In the genomic region with DNA sequence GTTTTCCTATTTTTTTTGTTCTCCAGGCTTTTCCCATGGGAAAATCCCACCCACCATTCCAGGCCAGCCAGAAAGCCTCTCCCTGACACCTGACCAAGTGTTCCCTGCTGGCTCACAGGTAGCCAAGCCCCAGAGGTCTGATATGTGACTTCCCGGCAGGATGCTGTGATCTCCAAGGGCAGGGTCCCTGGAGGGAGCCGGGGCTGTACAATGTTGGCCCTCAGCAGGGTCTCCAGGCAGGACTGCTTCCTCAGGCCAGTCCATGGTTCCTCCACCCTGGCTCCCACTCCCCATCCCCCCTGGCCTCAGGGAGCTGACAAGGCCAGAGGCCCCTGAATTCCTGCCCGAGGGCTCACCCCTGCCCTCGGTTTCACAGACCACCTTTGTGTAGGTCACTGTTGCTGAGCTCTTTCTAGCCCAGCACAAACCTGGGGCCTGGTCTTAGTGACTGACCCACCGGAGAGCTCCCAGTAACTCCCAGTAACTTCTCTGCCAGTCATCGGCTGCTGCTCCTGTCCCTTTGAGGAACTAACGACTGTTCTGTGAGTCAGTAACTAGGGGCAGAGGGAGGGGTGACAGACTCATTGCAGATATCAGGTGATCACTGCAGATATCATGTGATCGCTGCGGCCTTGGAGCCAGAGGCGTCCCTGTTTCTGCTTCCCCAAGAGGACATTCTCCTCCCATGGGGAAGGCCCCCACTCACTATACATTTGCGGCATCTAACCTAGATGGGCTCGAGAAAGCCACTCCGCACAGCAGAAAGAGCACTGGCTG, we compare ENCODE assay signal across 9 cellular contexts. TPM values are rescaled to one million over a fixed set of nuclear protein-coding genes. Genes with fewer than 3 reads are reported as not detected.
DNase-seq lines count a peak whose midpoint lies in the region; ATAC-seq and TF ChIP-seq lines count a peak whose summit lies in the region.
"Had no signal": no experiment of that assay in that cellular context is flagged by ENCODE, and none has a peak within 500 bp of the region (broad histone marks: within the 10 kb centered on the region; RNA-seq: fewer than 3 reads in every experiment).

No MANE protein-coding gene starts in this region.

- H3K27me3 ChIP-seq in body of pancreas, result no peaks in the 10 kb centered on the region

- WGBS in body of pancreas, 2 donors, result 63 to 74% methylated on average over 11 to 13 of the region's 13 CpGs

- peak overlapping the region in 3 of 4 donors; percentile 33 to 81 (median 73) for H3K27ac ChIP-seq in body of pancreas

- POLR2A ChIA-PET in activated CD4-positive, alpha-beta memory T cell treated with anti-CD3 and anti-CD28 coated beads, Interleukin-2, amount 10 ng/mL, durations not matched to agents 7 days and 5 days (lab: Charles Lee), result no interaction called here

- CTCF ChIA-PET in activated CD4-positive, alpha-beta memory T cell treated with anti-CD3 and anti-CD28 coated beads, Interleukin-2, amount 10 ng/mL, durations not matched to agents 7 days and 5 days (lab: Charles Lee), result no interaction called here

- H3K27me3 Mint-ChIP-seq in activated CD4-positive, alpha-beta memory T cell treated with anti-CD3 and anti-CD28 coated beads, Interleukin-2, amount 10 ng/mL, durations not matched to agents 7 days and 5 days, result peaks cover 4% of the 10 kb centered on the region

- no peaks in the 10 kb centered on the region for H3K9me3 Mint-ChIP-seq in activated CD4-positive, alpha-beta memory T cell treated with anti-CD3 and anti-CD28 coated beads, Interleukin-2, amount 10 ng/mL, durations not matched to agents 7 days and 5 days
- H3K9me3 Mint-ChIP-seq: activated T-cell treated with anti-CD3 and anti-CD28 coated beads, Interleukin-2, amount 50 U/mL, for 4 hours had no signal

- H3K27ac Mint-ChIP-seq in activated CD4-positive, alpha-beta memory T cell treated with anti-CD3 and anti-CD28 coated beads, Interleukin-2, amount 10 ng/mL, durations not matched to agents 7 days and 5 days, result no peak overlapping the region

- DNase-seq in COLO829 (ENCODE audit: low spot score) (peak; percentile 14), Kasumi-1 (lab: John Stamatoyannopoulos, UW) (peak; percentile 90 to 91), body of pancreas (peak; percentile 39 to 81 (median 58)), myocyte (ENCODE audit: low read depth) (peak; percentile 51), amniotic stem cell (lab: John Stamatoyannopoulos, UW) (no peak)
- no peak for DNase-seq in activated CD4-positive, alpha-beta memory T cell treated with anti-CD3 and anti-CD28 coated beads, Interleukin-2, amount 10 ng/mL, durations not matched to agents 7 days and 5 days
- DNase-seq: activated T-cell treated with anti-CD3 and anti-CD28 coated beads, Interleukin-2, amount 50 U/mL, for 4 hours had no signal

- H3K4me1 ChIP-seq in body of pancreas, result peaks cover 39% of the 10 kb centered on the region

- no peaks in the 10 kb centered on the region for H3K36me3 ChIP-seq in body of pancreas (replicated peaks in 1 of 2; ENCODE audit: insufficient read depth in 1 of 2, low read depth in 2 of 2)

- intact Hi-C loops in body of pancreas (cut with DNase I), result no loop called here

- H3K4me3 Mint-ChIP-seq in activated CD4-positive, alpha-beta memory T cell treated with anti-CD3 and anti-CD28 coated beads, Interleukin-2, amount 10 ng/mL, durations not matched to agents 7 days and 5 days, result no peak overlapping the region
- H3K4me3 Mint-ChIP-seq: activated T-cell treated with anti-CD3 and anti-CD28 coated beads, Interleukin-2, amount 50 U/mL, for 4 hours had no signal

- peak in 2 of 3 donors; percentile 60 to 74 for TF ChIP-seq POLR2A in body of pancreas (IDR thresholded peaks at IDR 0.05)

- ATAC-seq in body of pancreas, result peak; percentile 72
- ATAC-seq in HG02588 (IDR thresholded peaks at IDR 0.05; ENCODE audit: unreplicated experiment), result no peak
- no peak for ATAC-seq in GM19452 (IDR thresholded peaks at IDR 0.05; ENCODE audit: unreplicated experiment)

- H3K36me3 Mint-ChIP-seq in activated CD4-positive, alpha-beta memory T cell treated with anti-CD3 and anti-CD28 coated beads, Interleukin-2, amount 10 ng/mL, durations not matched to agents 7 days and 5 days (ENCODE audit: low read depth), result no peaks in the 10 kb centered on the region

- H3K4me3 ChIP-seq in body of pancreas, result no peak overlapping the region

- TF ChIP-seq CTCF in body of pancreas (IDR thresholded peaks at IDR 0.05), result no peak

- H3K9me3 ChIP-seq in body of pancreas, result no peaks in the 10 kb centered on the region

- H3K4me1 Mint-ChIP-seq in activated CD4-positive, alpha-beta memory T cell treated with anti-CD3 and anti-CD28 coated beads, Interleukin-2, amount 10 ng/mL, durations not matched to agents 7 days and 5 days, result no peaks in the 10 kb centered on the region

RNA-seq across cellular contexts. Expression of gene SDC1, which starts 38.7 kb away (rescaled TPM):
- 10 to 100 TPM; 24.7 to 53.2 TPM for total RNA-seq in body of pancreas
- total RNA-seq in myocyte, result 9.8 and 11.0 TPM in 2 replicates
- polyA plus RNA-seq in myocyte (2012), result 7.4 TPM
- total RNA-seq in activated CD4-positive, alpha-beta memory T cell treated with anti-CD3 and anti-CD28 coated beads, Interleukin-2, amount 10 ng/mL, durations not matched to agents 7 days and 5 days, result under 1 TPM in 1 of 2 experiments, not detected in 1; 0.33 TPM

Comparison
In these comparisons a context has a peak if more than half of its experiments do, and no peak if none do; other contexts are left out.
1. DNase-seq: peak in COLO829 (single experiment), Kasumi-1 (2 of 2), body of pancreas (4 of 4) and myocyte (single experiment); none in amniotic stem cell (single experiment) and activated CD4-positive, alpha-beta memory T cell treated with anti-CD3 and anti-CD28 coated beads, Interleukin-2, amount 10 ng/mL, durations not matched to agents 7 days and 5 days (single experiment).